In the genomic region with DNA sequence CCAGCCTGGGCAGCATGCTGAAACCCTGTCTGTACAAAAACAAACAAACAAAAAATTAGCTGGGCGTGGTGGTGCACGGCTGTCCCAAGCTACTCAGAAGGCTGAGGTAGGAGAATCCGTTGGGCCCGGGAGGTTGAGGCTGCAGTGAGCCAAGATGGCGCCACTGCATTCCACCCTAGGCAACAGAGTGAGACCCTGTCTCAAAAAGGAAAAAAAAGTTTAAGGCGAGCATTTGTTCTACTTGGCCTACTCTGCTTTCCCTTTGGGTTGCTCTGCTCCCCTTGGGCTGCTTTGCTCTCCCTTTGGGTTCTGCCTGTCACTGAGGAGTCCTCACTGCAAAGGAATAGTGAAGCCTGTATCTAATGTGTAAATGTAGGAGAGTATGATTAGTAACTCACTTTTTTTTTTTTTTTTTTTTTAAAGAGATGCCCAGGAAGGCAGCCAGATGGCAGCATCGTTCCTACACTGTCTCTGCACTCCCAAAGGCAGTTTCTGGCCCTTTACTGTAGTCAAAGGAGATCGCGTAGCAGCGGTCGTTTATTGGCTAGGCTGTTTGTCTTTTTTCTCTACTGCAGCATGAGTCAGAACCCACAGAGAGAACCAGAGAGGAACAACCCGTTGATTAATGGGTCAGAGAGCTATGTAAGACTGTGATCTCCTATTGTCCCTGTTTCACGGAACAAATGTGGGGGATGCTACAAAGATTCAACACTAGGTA, we compare ENCODE assay signal across 8 cellular contexts.
DNase-seq lines count a peak whose midpoint lies in the region; ATAC-seq lines count a peak whose summit lies in the region.

No MANE protein-coding gene starts in this region.

- peaks cover 16 to 21% of the 10 kb centered on the region in 2 donors for H3K27me3 Mint-ChIP-seq in effector memory CD8-positive, alpha-beta T cell

- no peak overlapping the region for H3K27ac Mint-ChIP-seq in effector memory CD8-positive, alpha-beta T cell

- no peaks in the 10 kb centered on the region for H3K9me3 Mint-ChIP-seq in effector memory CD8-positive, alpha-beta T cell

- peak in 10 of 14 donors; percentile 10 to 77 (median 34) for DNase-seq in C1 segment of cervical spinal cord (lab: John Stamatoyannopoulos, UW)
- peak; percentile 66 to 81 for DNase-seq in NCI-H526 (lab: John Stamatoyannopoulos, UW)
- DNase-seq in activated CD4-positive, alpha-beta T cell treated with anti-CD3 and anti-CD28 coated beads, Interleukin-2, amount 50 U/mL, for 4 hours = peak; percentile 26 to 28
- DNase-seq in effector memory CD8-positive, alpha-beta T cell = peak; percentile 14 to 38 (median 26)
- DNase-seq in medulla oblongata (ENCODE audit: extremely low spot score) = peak; percentile 80
- peak; percentile 3 to 9 for DNase-seq in stimulated activated CD8-positive, alpha-beta memory T cell treated with anti-CD3 and anti-CD28 coated beads, Interleukin-4, amount 100 ng/mL, for 1 hour (ENCODE audit: low read depth in 2 of 2, low spot score in 1 of 2)

- peak overlapping the region in 1 of 2 donors; percentile 21 for H3K4me3 Mint-ChIP-seq in effector memory CD8-positive, alpha-beta T cell

- ATAC-seq in GM19351 (IDR thresholded peaks at IDR 0.05; ENCODE audit: unreplicated experiment) (peak; percentile 87), HG03460 (IDR thresholded peaks at IDR 0.05; ENCODE audit: unreplicated experiment) (peak; percentile 72)
- peak; percentile 87 for ATAC-seq in effector memory CD8-positive, alpha-beta T cell (replicated peaks)

- no peaks in the 10 kb centered on the region for H3K36me3 Mint-ChIP-seq in effector memory CD8-positive, alpha-beta T cell (ENCODE audit: insufficient read depth)

- peaks cover 5% of the 10 kb centered on the region in 2 donors for H3K4me1 Mint-ChIP-seq in effector memory CD8-positive, alpha-beta T cell (ENCODE audit: low read depth in 2 of 2)

Comparison
In these comparisons a context has a peak if more than half of its experiments do, and no peak if none do; other contexts are left out.
1. Peak in every context shown above with its lines: DNase-seq and ATAC-seq.
2. DNase-seq: peak in every context shown above with its lines; median percentile 80 in medulla oblongata; 74 in NCI-H526; 34 in C1 segment of cervical spinal cord; 27 in activated CD4-positive, alpha-beta T cell treated with anti-CD3 and anti-CD28 coated beads, Interleukin-2, amount 50 U/mL, for 4 hours; 26 in effector memory CD8-positive, alpha-beta T cell; 6 in stimulated activated CD8-positive, alpha-beta memory T cell treated with anti-CD3 and anti-CD28 coated beads, Interleukin-4, amount 100 ng/mL, for 1 hour.